ENCODE assay signal across 17 cellular contexts in genomic region chr4:175106301-175106700, GRCh38.
DNase-seq lines count a peak whose midpoint lies in the region; FAIRE-seq and TF ChIP-seq lines count a peak whose summit lies in the region.
"Had no signal": no experiment of that assay in that cellular context is flagged by ENCODE, and none has a peak within 500 bp of the region (broad histone marks: within the 10 kb centered on the region; RNA-seq: fewer than 3 reads in every experiment).

No MANE protein-coding gene starts in this region.

- FAIRE-seq in small intestine (lab: Jason Lieb, UNC), result peak; percentile 44
- FAIRE-seq: A549, HepG2 had no signal

- no peak overlapping the region for H3K4me3 ChIP-seq in A673 (ENCODE audit: low read depth, low read length, poor library complexity, severe bottlenecking)
- no peak overlapping the region for H3K4me3 ChIP-seq in fibroblast of villous mesenchyme (ENCODE audit: low read depth, low read length)
- H3K4me3 ChIP-seq in small intestine (ENCODE audit: low read depth in 1 of 2, low read length in 2 of 2), result no peak overlapping the region
- no peak overlapping the region for H3K4me3 ChIP-seq in osteoblast (ENCODE audit: insufficient read depth, low read length)
- H3K4me3 ChIP-seq: A549, BLaER1 had no signal

- DNase-seq in A673 (ENCODE audit: low spot score) (peak; percentile 0), NCI-H69 (lab: John Stamatoyannopoulos, UW) (peak; percentile 56), fibroblast of villous mesenchyme (ENCODE audit: low read depth) (peak; percentile 4), small intestine (no peak), osteoblast (ENCODE audit: insufficient read length, low spot score, missing footprints) (no peak), NCI-H128 (lab: John Stamatoyannopoulos, UW; ENCODE audit: unreplicated experiment) (no peak), amniotic stem cell (lab: John Stamatoyannopoulos, UW) (no peak)
- DNase-seq: CD4-positive, alpha-beta memory T cell; DMS79 treated with DMSO at 0.1 percent for 48 hours; GF-D8; GOT3; H7; HFFc6 had no signal

- H3K4me1 ChIP-seq in A673 (ENCODE audit: insufficient read depth, low read length, poor library complexity, severe bottlenecking) (no peaks in the 10 kb centered on the region), small intestine (ENCODE audit: control insufficient read depth in 2 of 2, insufficient read depth in 1 of 2, low read depth in 1 of 2, low read length in 1 of 2) (no peaks in the 10 kb centered on the region), osteoblast (ENCODE audit: insufficient read depth, low read length) (no peaks in the 10 kb centered on the region)
- H3K4me1 ChIP-seq: A549, BLaER1 had no signal

- no peaks in the 10 kb centered on the region for H3K36me3 ChIP-seq in A673 (ENCODE audit: insufficient read depth, low read length, poor library complexity, severe bottlenecking)
- no peaks in the 10 kb centered on the region for H3K36me3 ChIP-seq in small intestine (ENCODE audit: control insufficient read depth in 2 of 2, insufficient read depth in 2 of 2, low read length in 2 of 2)
- no peaks in the 10 kb centered on the region for H3K36me3 ChIP-seq in osteoblast (ENCODE audit: insufficient read depth, low read length)
- H3K36me3 ChIP-seq: BLaER1 had no signal

- H3K27ac ChIP-seq in A673 (ENCODE audit: low read depth, low read length, poor library complexity, severe bottlenecking) (no peak overlapping the region), small intestine (ENCODE audit: low read depth in 1 of 2, low read length in 1 of 2) (no peak overlapping the region), osteoblast (ENCODE audit: low read depth, low read length) (no peak overlapping the region)
- H3K27ac ChIP-seq: 22Rv1, A549, BLaER1 had no signal

- H2AFZ ChIP-seq in osteoblast (ENCODE audit: low read length), result no peak overlapping the region

- no peaks in the 10 kb centered on the region for H4K20me1 ChIP-seq in osteoblast (ENCODE audit: insufficient read depth, low read length)
- H4K20me1 ChIP-seq: BLaER1 had no signal

- intact Hi-C loops in A673 (cut with micrococcal nuclease; ENCODE audit: unreplicated experiment), result no loop called here

- H3K27me3 ChIP-seq in A673 (replicated peaks; ENCODE audit: insufficient read depth, low read depth, low read length, poor library complexity), result no peaks in the 10 kb centered on the region
- H3K27me3 ChIP-seq in small intestine (ENCODE audit: control insufficient read depth in 2 of 2, insufficient read depth in 2 of 2, low read length in 2 of 2), result no peaks in the 10 kb centered on the region
- no peaks in the 10 kb centered on the region for H3K27me3 ChIP-seq in osteoblast (ENCODE audit: insufficient read depth, low read length)
- H3K27me3 ChIP-seq: BLaER1 had no signal

- POLR2A ChIA-PET in A673 (lab: Charles Lee; ENCODE audit: low non-redundant PET), result no interaction called here

- H3K4me2 ChIP-seq in osteoblast (ENCODE audit: insufficient read depth, low read length), result no peak overlapping the region
- H3K4me2 ChIP-seq: A549, BLaER1 had no signal

- H3K79me2 ChIP-seq in osteoblast (ENCODE audit: insufficient read depth, low read length), result no peaks in the 10 kb centered on the region

- no TSS peak for BruUV-seq in A673 (replicated peaks; lab: Mats Ljungman, UMichigan)

- CTCF ChIA-PET in A673 (lab: Charles Lee), result no interaction called here

- H3K9me3 ChIP-seq in A673 (ENCODE audit: low read depth, low read length, poor library complexity, severe bottlenecking), result peaks cover 8% of the 10 kb centered on the region
- H3K9me3 ChIP-seq in small intestine (ENCODE audit: control insufficient read depth, low read depth), result peaks cover 1% of the 10 kb centered on the region
- no peaks in the 10 kb centered on the region for H3K9me3 ChIP-seq in osteoblast (ENCODE audit: low read depth, low read length)

- 68 to 87% (median 83%) methylated on average over 2 of the region's 2 CpGs for WGBS in small intestine, 3 donors

- TF ChIP-seq CTCF in A673 (conservative IDR thresholded peaks at IDR 0.05; ENCODE audit: low read depth, low read length), result no peak
- TF ChIP-seq CTCF in fibroblast of villous mesenchyme (IDR thresholded peaks at IDR 0.05; ENCODE audit: insufficient read depth, low read depth, low read length), result no peak
- TF ChIP-seq CTCF in osteoblast (IDR thresholded peaks at IDR 0.05; ENCODE audit: extremely low read depth, low read depth, low read length), result no peak

Comparison
In these comparisons a context has a peak if more than half of its experiments do, and no peak if none do; other contexts are left out.
1. DNase-seq: peak in A673 (single experiment), NCI-H69 (single experiment) and fibroblast of villous mesenchyme (single experiment); none in small intestine (single experiment), osteoblast (single experiment), NCI-H128 (single experiment) and amniotic stem cell (single experiment).